Comparison of ENCODE assay signal across 16 cellular contexts in genomic region chr22:44347098-44347497, GRCh38. TPM values are rescaled to one million over a fixed set of nuclear protein-coding genes. Genes with fewer than 3 reads are reported as not detected.
A peak's percentile ranks its signal among the peaks of the same experiment; 100 is the strongest.
DNase-seq lines count a peak whose midpoint lies in the region; ATAC-seq and TF ChIP-seq lines count a peak whose summit lies in the region.
"Had no signal": no experiment of that assay in that cellular context is flagged by ENCODE, and none has a peak within 500 bp of the region (broad histone marks: within the 10 kb centered on the region; RNA-seq: fewer than 3 reads in every experiment).

No MANE protein-coding gene starts in this region.

- no peak for TF ChIP-seq POLR2A in ovary (IDR thresholded peaks at IDR 0.05)

- H4K20me1 ChIP-seq in MM.1S (ENCODE audit: insufficient read depth, low read length) (no peaks in the 10 kb centered on the region), neural progenitor cell (ENCODE audit: low read depth) (no peaks in the 10 kb centered on the region)

- no peaks in the 10 kb centered on the region for H3K9me3 ChIP-seq in MM.1S (replicated peaks; ENCODE audit: insufficient read depth, low read length)
- H3K9me3 ChIP-seq in neural progenitor cell (ENCODE audit: low read depth): no peaks in the 10 kb centered on the region
- no peaks in the 10 kb centered on the region for H3K9me3 ChIP-seq in ovary
- H3K9me3 ChIP-seq: BE2C had no signal

- H3F3A ChIP-seq in MM.1S (ENCODE audit: insufficient read depth, low read length) (no peaks in the 10 kb centered on the region), neural progenitor cell (ENCODE audit: low read depth) (peaks cover 3% of the 10 kb centered on the region)

- H3K4me3 ChIP-seq in MM.1S (ENCODE audit: low read length): no peak overlapping the region
- H3K4me3 ChIP-seq in fibroblast of villous mesenchyme (ENCODE audit: low read depth, low read length): no peak overlapping the region
- H3K4me3 ChIP-seq in neural progenitor cell: no peak overlapping the region
- no peak overlapping the region for H3K4me3 ChIP-seq in ovary

- intact Hi-C loops in ovary (cut with DNase I): no loop called here

- H3K4me1 Mint-ChIP-seq in neural progenitor cell: peaks cover 35% of the 10 kb centered on the region

- H3K9me2 ChIP-seq in MM.1S (replicated peaks; ENCODE audit: insufficient read depth, low read length): no peaks in the 10 kb centered on the region

- no peaks in the 10 kb centered on the region for H3K36me3 Mint-ChIP-seq in neural progenitor cell
- H3K36me3 Mint-ChIP-seq: CD8-positive, alpha-beta memory T cell had no signal

- H3K27me3 ChIP-seq in MM.1S (replicated peaks; ENCODE audit: insufficient read depth, low read length): peaks cover 95% of the 10 kb centered on the region
- H3K27me3 ChIP-seq in neural progenitor cell: no peaks in the 10 kb centered on the region
- no peaks in the 10 kb centered on the region for H3K27me3 ChIP-seq in ovary
- H3K27me3 ChIP-seq: BE2C had no signal

- WGBS in ovary, 3 donors: 35 to 58% (median 58%) methylated on average over 10 of the region's 10 CpGs

- H3K9me3 Mint-ChIP-seq in neural progenitor cell: no peaks in the 10 kb centered on the region
- H3K9me3 Mint-ChIP-seq: CD8-positive, alpha-beta memory T cell had no signal

- ATAC-seq in GM19467 (IDR thresholded peaks at IDR 0.05; ENCODE audit: unreplicated experiment) (no peak), GM18519 (IDR thresholded peaks at IDR 0.05; ENCODE audit: low FRiP score, unreplicated experiment) (no peak)

- 0 out of 2 replicates have a peak overlapping the region, but pooled peaks have one; percentile 9 for H3K4me2 ChIP-seq in MM.1S (ENCODE audit: low read depth, low read length)
- no peak overlapping the region for H3K4me2 ChIP-seq in neural progenitor cell

- H3K4me1 ChIP-seq in MM.1S (ENCODE audit: low read length): peaks cover 20% of the 10 kb centered on the region
- H3K4me1 ChIP-seq in neural progenitor cell: peaks cover 10% of the 10 kb centered on the region
- H3K4me1 ChIP-seq in ovary (ENCODE audit: insufficient read depth): peaks cover 17% of the 10 kb centered on the region

- H3K9ac ChIP-seq in MM.1S (ENCODE audit: low read length): no peak overlapping the region
- H3K9ac ChIP-seq in neural progenitor cell: no peak overlapping the region

- H3K4me3 Mint-ChIP-seq in neural progenitor cell: no peak overlapping the region
- H3K4me3 Mint-ChIP-seq: CD8-positive, alpha-beta memory T cell had no signal

- H3K36me3 ChIP-seq in MM.1S (replicated peaks; ENCODE audit: insufficient read depth, low read length): no peaks in the 10 kb centered on the region
- no peaks in the 10 kb centered on the region for H3K36me3 ChIP-seq in neural progenitor cell
- H3K36me3 ChIP-seq in ovary: no peaks in the 10 kb centered on the region
- H3K36me3 ChIP-seq: BE2C had no signal

- DNase-seq in EH (ENCODE audit: low read depth): peak; percentile 70
- DNase-seq in MM.1S: no peak
- peak; percentile 66 for DNase-seq in fibroblast of villous mesenchyme (ENCODE audit: low read depth)
- no peak for DNase-seq in neural progenitor cell (ENCODE audit: low spot score)
- DNase-seq in NCI-H1694 (lab: John Stamatoyannopoulos, UW): no peak
- DNase-seq in ovary: no peak
- DNase-seq: BE2C; CD8-positive, alpha-beta memory T cell; HCEC 1CT; Karpas-422; NCI-H2029; NCI-H345; NCI-H526 treated with DMSO at 0.1 percent for 48 hours; OCI-M1 had no signal

- no peak for TF ChIP-seq CTCF in MM.1S (IDR thresholded peaks at IDR 0.05; ENCODE audit: low read length)
- TF ChIP-seq CTCF in fibroblast of villous mesenchyme (IDR thresholded peaks at IDR 0.05; ENCODE audit: insufficient read depth, low read depth, low read length): no peak
- no peak for TF ChIP-seq CTCF in neural progenitor cell (IDR thresholded peaks at IDR 0.05)
- no peak for TF ChIP-seq CTCF in ovary (IDR thresholded peaks at IDR 0.05)

- TF ChIP-seq EP300 in ovary (IDR thresholded peaks at IDR 0.05): no peak

- no peak overlapping the region for H3K27ac ChIP-seq in MM.1S (ENCODE audit: low read length)
- no peak overlapping the region for H3K27ac ChIP-seq in neural progenitor cell
- no peak overlapping the region for H3K27ac ChIP-seq in ovary

- no peaks in the 10 kb centered on the region for H3K79me2 ChIP-seq in MM.1S (ENCODE audit: low read length)
- H3K79me2 ChIP-seq in neural progenitor cell (ENCODE audit: low read depth): no peaks in the 10 kb centered on the region

- H2AFZ ChIP-seq in MM.1S (ENCODE audit: low read length) (no peak overlapping the region), neural progenitor cell (replicated peaks) (no peak overlapping the region)

- peak overlapping the region; percentile 63 for H3K27ac Mint-ChIP-seq in neural progenitor cell
- H3K27ac Mint-ChIP-seq: CD8-positive, alpha-beta memory T cell had no signal

- peaks cover 8% of the 10 kb centered on the region for H3K27me3 Mint-ChIP-seq in neural progenitor cell (ENCODE audit: insufficient read depth, low read depth)

RNA-seq across cellular contexts. Expression of gene SHISAL1, which starts 34.3 kb away (rescaled TPM):
- total RNA-seq in fibroblast of villous mesenchyme: 3.0 and 4.5 TPM in 2 replicates
- total RNA-seq in neural progenitor cell (ENCODE audit: low replicate concordance): 4.4 and 5.7 TPM in 2 replicates
- 1 to 10 TPM in 4 of 7 donors, under 1 TPM in 3; 0.35 to 4.5 (median 2.0) TPM for total RNA-seq in ovary
- 1 to 10 TPM in 1 of 2 donors, under 1 TPM in 1; 0.33 to 4.2 TPM for polyA plus RNA-seq in ovary
- total RNA-seq: CD8-positive, alpha-beta memory T cell had no signal
- polyA plus RNA-seq: CD8-positive, alpha-beta memory T cell had no signal

Comparison
In these comparisons a context has a peak if more than half of its experiments do, and no peak if none do; other contexts are left out.
1. DNase-seq: peak in EH (single experiment) and fibroblast of villous mesenchyme (single experiment); none in MM.1S (single experiment), neural progenitor cell (single experiment), NCI-H1694 (single experiment) and ovary (0 of 5).